Comparison of ENCODE assay signal across 9 cellular contexts in genomic region chr4:74632634-74633033, GRCh38.
A peak's percentile ranks its signal among the peaks of the same experiment; 100 is the strongest.
DNase-seq lines count a peak whose midpoint lies in the region; ATAC-seq and TF ChIP-seq lines count a peak whose summit lies in the region.
"Had no signal": no experiment of that assay in that cellular context is flagged by ENCODE, and none has a peak within 500 bp of the region (broad histone marks: within the 10 kb centered on the region; RNA-seq: fewer than 3 reads in every experiment).

No MANE protein-coding gene starts in this region.

- TF ChIP-seq CTCF in astrocyte of the cerebellum (IDR thresholded peaks at IDR 0.05; ENCODE audit: low read depth, low read length, missing control alignments) (no peak), retinal pigment epithelial cell (conservative IDR thresholded peaks at IDR 0.05; ENCODE audit: low read depth, low read length) (no peak)

- no peaks in the 10 kb centered on the region for H3K4me1 ChIP-seq in mesendoderm (ENCODE audit: control insufficient read depth, low read depth, low read length)

- no peak overlapping the region for H3K23ac ChIP-seq in mesendoderm (ENCODE audit: low read length)

- H3K27ac Mint-ChIP-seq in activated CD8-positive, alpha-beta memory T cell treated with anti-CD3 and anti-CD28 coated beads, Interleukin-2, amount 10 ng/mL, durations not matched to agents 7 days and 5 days, result no peak overlapping the region

- no peaks in the 10 kb centered on the region for H3K36me3 ChIP-seq in mesendoderm (ENCODE audit: control insufficient read depth, insufficient read depth, low read length)

- no peak overlapping the region for H3K56ac ChIP-seq in mesendoderm (ENCODE audit: low read length)

- no peaks in the 10 kb centered on the region for H3K9me3 Mint-ChIP-seq in activated CD8-positive, alpha-beta memory T cell treated with anti-CD3 and anti-CD28 coated beads, Interleukin-2, amount 10 ng/mL, durations not matched to agents 7 days and 5 days (ENCODE audit: low read depth)

- H3K79me2 ChIP-seq in mesendoderm (ENCODE audit: control insufficient read depth, insufficient read depth, low read length), result no peaks in the 10 kb centered on the region

- H3K36me3 Mint-ChIP-seq in activated CD8-positive, alpha-beta memory T cell treated with anti-CD3 and anti-CD28 coated beads, Interleukin-2, amount 10 ng/mL, durations not matched to agents 7 days and 5 days, result no peaks in the 10 kb centered on the region

- no peaks in the 10 kb centered on the region for H3K27me3 ChIP-seq in mesendoderm (ENCODE audit: insufficient read depth, low read length, poor library complexity)

- H3K9ac ChIP-seq in mesendoderm (ENCODE audit: low read length), result no peak overlapping the region

- DNase-seq in COLO829 (ENCODE audit: low spot score) (peak; percentile 22), NOMO-1 (lab: John Stamatoyannopoulos, UW; ENCODE audit: unreplicated experiment in 2 of 2) (peak; percentile 73 to 78), astrocyte of the cerebellum (ENCODE audit: low read depth) (peak; percentile 96), retinal pigment epithelial cell (ENCODE audit: low read depth) (peak; percentile 74), mesendoderm (no peak), midbrain (lab: John Stamatoyannopoulos, UW) (no peak)
- DNase-seq in activated CD8-positive, alpha-beta memory T cell treated with anti-CD3 and anti-CD28 coated beads, Interleukin-2, amount 10 ng/mL, durations not matched to agents 7 days and 5 days, result no peak

- no CpG with 5 or more reads among the region's 3 CpGs for WGBS in mesendoderm (ENCODE audit: extremely low coverage, insufficient coverage, low lambda C conversion rate)

- H3K4me3 Mint-ChIP-seq in activated CD8-positive, alpha-beta memory T cell treated with anti-CD3 and anti-CD28 coated beads, Interleukin-2, amount 10 ng/mL, durations not matched to agents 7 days and 5 days, result no peak overlapping the region

- no peak overlapping the region for H4K5ac ChIP-seq in mesendoderm (ENCODE audit: low read length)

- ATAC-seq in activated CD8-positive, alpha-beta memory T cell treated with anti-CD3 and anti-CD28 coated beads, Interleukin-2, amount 10 ng/mL, durations not matched to agents 7 days and 5 days, result no peak
- ATAC-seq in activated CD4-positive, CD25-positive, alpha-beta regulatory T cell treated with anti-CD3 and anti-CD28 coated beads, Interleukin-2, amount 50 U/mL, for 24 hours, result no peak

- H2BK15ac ChIP-seq in mesendoderm (replicated peaks; ENCODE audit: low read depth), result no peak overlapping the region

- peaks cover 3% of the 10 kb centered on the region for H3K27me3 Mint-ChIP-seq in activated CD8-positive, alpha-beta memory T cell treated with anti-CD3 and anti-CD28 coated beads, Interleukin-2, amount 10 ng/mL, durations not matched to agents 7 days and 5 days

- H3K79me1 ChIP-seq in mesendoderm (ENCODE audit: low read length), result no peaks in the 10 kb centered on the region

- no peak overlapping the region for H2BK120ac ChIP-seq in mesendoderm (ENCODE audit: low read depth, low read length)

- H3K4me1 Mint-ChIP-seq in activated CD8-positive, alpha-beta memory T cell treated with anti-CD3 and anti-CD28 coated beads, Interleukin-2, amount 10 ng/mL, durations not matched to agents 7 days and 5 days, result peaks cover 5% of the 10 kb centered on the region

- H3K4me3 ChIP-seq in astrocyte of the cerebellum (ENCODE audit: low read depth, low read length) (no peak overlapping the region), retinal pigment epithelial cell (ENCODE audit: low read length) (no peak overlapping the region), mesendoderm (ENCODE audit: low read length) (no peak overlapping the region)

- in situ Hi-C loops in astrocyte of the cerebellum (cut with HindIII; ENCODE audit: low sequenced_read_pairs), result loop anchor here (25.0 kb wide), 1 partner anchor 245 kb away; no protein-coding TSS in a partner anchor

- CTCF ChIA-PET in activated CD8-positive, alpha-beta memory T cell treated with anti-CD3 and anti-CD28 coated beads, Interleukin-2, amount 10 ng/mL, durations not matched to agents 7 days and 5 days (lab: Charles Lee), result no interaction called here

- no peak overlapping the region for H2AK5ac ChIP-seq in mesendoderm (ENCODE audit: low read length)

- H3K4me2 ChIP-seq in mesendoderm (ENCODE audit: low read length), result no peak overlapping the region

- no peak overlapping the region for H4K8ac ChIP-seq in mesendoderm (ENCODE audit: low read depth, low read length)

- H2BK5ac ChIP-seq in mesendoderm (ENCODE audit: low read length), result no peak overlapping the region

- H3K4ac ChIP-seq in mesendoderm (ENCODE audit: low read depth, low read length), result no peak overlapping the region

- H3K18ac ChIP-seq in mesendoderm (ENCODE audit: low read length), result no peak overlapping the region

- H3K27ac ChIP-seq in mesendoderm (ENCODE audit: low read depth, low read length), result no peak overlapping the region
- H3K27ac ChIP-seq: VCaP had no signal

Comparison
In these comparisons a context has a peak if more than half of its experiments do, and no peak if none do; other contexts are left out.
1. DNase-seq: peak in COLO829 (single experiment), NOMO-1 (2 of 2), astrocyte of the cerebellum (single experiment) and retinal pigment epithelial cell (single experiment); none in mesendoderm (single experiment), midbrain (single experiment) and activated CD8-positive, alpha-beta memory T cell treated with anti-CD3 and anti-CD28 coated beads, Interleukin-2, amount 10 ng/mL, durations not matched to agents 7 days and 5 days (single experiment).